In the genomic region with DNA sequence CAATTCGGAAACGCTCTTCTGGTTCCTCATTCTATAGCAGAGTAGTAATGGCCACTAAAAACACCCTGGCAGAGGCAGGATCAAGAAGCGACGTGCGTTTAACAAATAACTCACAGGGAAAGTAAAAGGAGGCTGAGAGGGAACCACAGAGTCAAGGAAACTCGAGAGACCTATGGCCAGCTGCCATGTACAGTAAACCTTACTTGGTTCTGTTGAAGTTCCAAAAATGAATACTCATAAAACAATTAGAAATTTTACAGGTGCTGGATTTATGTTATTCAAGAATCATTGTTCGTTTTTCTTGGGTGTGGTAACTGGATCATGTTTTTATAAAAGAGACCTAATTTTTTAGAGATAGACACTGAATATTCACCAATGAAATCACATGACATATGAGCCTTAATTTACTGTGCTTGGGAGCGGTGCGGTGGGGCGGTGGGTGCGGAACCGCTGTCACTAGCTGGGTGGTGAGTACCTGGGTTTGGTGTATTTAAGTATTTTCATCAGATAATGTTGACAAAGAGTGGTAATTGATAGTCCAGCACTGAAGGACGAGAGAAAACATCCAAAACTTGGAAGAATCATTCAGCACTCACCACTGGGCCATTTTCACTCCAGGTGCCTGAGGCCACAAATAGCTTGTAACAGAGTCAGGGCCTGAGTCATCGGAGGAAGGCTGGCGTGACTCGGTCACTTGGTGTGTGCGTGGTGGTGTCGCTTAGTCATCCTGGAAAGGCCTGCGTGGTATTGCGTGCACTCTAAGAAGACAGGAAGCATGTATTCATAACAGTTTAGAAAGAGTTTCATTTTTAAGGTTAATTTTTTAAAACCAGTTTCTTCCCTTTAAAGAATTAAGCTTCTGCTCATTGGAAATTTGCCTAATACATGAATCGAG, we compare ENCODE assay signal across 1 cellular context.
TF ChIP-seq lines count a peak whose summit lies in the region.

No MANE protein-coding gene starts in this region.

TF ChIP-seq in K562, 482 proteins besides CTCF, POLR2A, EP300 and RAD21 (continued from another document and continues in another):
- peak; percentile 86 for TF ChIP-seq MAFK (IDR thresholded peaks at IDR 0.05; ENCODE audit: low read length)
- no peak for TF ChIP-seq RERE (CRISPR knock-in tag; IDR thresholded peaks at IDR 0.05; ENCODE audit: borderline replicate concordance)
- peak; percentile 61 to 64; a peak in 3 of 4 replicates for TF ChIP-seq NRF1 (conservative IDR thresholded peaks at IDR 0.05 in 1 of 2, IDR thresholded peaks at IDR 0.05 in 1 of 2)
- no peak for TF ChIP-seq SRSF1 (IDR thresholded peaks at IDR 0.05; ENCODE audit: low read depth, low read length)
- 0 out of 2 replicates have a peak, but pooled peaks have one; percentile 58 for TF ChIP-seq ZNF644 (tag; IDR thresholded peaks at IDR 0.05; ENCODE audit: low read depth)
- TF ChIP-seq U2AF1 (optimal IDR thresholded peaks at IDR 0.05; ENCODE audit: low read depth, low read length) = no peak
- peak; percentile 84 for TF ChIP-seq ATF7 (IDR thresholded peaks at IDR 0.05)
- no peak for TF ChIP-seq OTX1 (CRISPR knock-in tag; IDR thresholded peaks at IDR 0.05)
- TF ChIP-seq, protein P1, sequence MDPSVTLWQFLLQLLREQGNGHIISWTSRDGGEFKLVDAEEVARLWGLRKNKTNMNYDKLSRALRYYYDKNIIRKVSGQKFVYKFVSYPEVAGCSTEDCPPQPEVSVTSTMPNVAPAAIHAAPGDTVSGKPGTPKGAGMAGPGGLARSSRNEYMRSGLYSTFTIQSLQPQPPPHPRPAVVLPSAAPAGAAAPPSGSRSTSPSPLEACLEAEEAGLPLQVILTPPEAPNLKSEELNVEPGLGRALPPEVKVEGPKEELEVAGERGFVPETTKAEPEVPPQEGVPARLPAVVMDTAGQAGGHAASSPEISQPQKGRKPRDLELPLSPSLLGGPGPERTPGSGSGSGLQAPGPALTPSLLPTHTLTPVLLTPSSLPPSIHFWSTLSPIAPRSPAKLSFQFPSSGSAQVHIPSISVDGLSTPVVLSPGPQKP (CRISPR knock-in tag; IDR thresholded peaks at IDR 0.05) = no peak
- peak; percentile 79 for TF ChIP-seq ZNF766 (CRISPR knock-in tag; conservative IDR thresholded peaks at IDR 0.05)
- TF ChIP-seq MTA1 (IDR thresholded peaks at IDR 0.05; ENCODE audit: borderline replicate concordance) = peak; percentile 90
- no peak for TF ChIP-seq ZNF253 (CRISPR knock-in tag; conservative IDR thresholded peaks at IDR 0.05)
- no peak for TF ChIP-seq CCNT2 (IDR thresholded peaks at IDR 0.05; ENCODE audit: borderline replicate concordance, extremely low read depth, insufficient read length, low read depth, low read length)
- TF ChIP-seq, protein P2, sequence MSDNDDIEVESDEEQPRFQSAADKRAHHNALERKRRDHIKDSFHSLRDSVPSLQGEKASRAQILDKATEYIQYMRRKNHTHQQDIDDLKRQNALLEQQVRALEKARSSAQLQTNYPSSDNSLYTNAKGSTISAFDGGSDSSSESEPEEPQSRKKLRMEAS (CRISPR knock-in tag; IDR thresholded peaks at IDR 0.05) = peak; percentile 61
- peak; percentile 29 for TF ChIP-seq BRD9 (IDR thresholded peaks at IDR 0.05; ENCODE audit: low read depth, partially characterized antibody)
- peak; percentile 84; the same call in 1 of the 2 replicates for TF ChIP-seq L3MBTL2 (IDR thresholded peaks at IDR 0.05)
- TF ChIP-seq TRIM24 (IDR thresholded peaks at IDR 0.05) = peak; percentile 40 to 66; a peak in 2 of 4 replicates
- TF ChIP-seq SMARCB1 (IDR thresholded peaks at IDR 0.05; ENCODE audit: insufficient read length, low read depth) = peak; percentile 66
- TF ChIP-seq, protein P3, sequence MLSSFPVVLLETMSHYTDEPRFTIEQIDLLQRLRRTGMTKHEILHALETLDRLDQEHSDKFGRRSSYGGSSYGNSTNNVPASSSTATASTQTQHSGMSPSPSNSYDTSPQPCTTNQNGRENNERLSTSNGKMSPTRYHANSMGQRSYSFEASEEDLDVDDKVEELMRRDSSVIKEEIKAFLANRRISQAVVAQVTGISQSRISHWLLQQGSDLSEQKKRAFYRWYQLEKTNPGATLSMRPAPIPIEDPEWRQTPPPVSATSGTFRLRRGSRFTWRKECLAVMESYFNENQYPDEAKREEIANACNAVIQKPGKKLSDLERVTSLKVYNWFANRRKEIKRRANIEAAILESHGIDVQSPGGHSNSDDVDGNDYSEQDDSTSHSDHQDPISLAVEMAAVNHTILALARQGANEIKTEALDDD (IDR thresholded peaks at IDR 0.05) = peak; percentile 58; the same call in 1 of the 2 replicates
- no peak for TF ChIP-seq NONO (IDR thresholded peaks at IDR 0.05; ENCODE audit: low read depth in 2 of 2, low read length in 1 of 2)
- no peak for TF ChIP-seq ZNF263 (CRISPR knock-in tag; IDR thresholded peaks at IDR 0.05; ENCODE audit: borderline replicate concordance)
- peak in 1 of 2 experiments; percentile 53; a peak in 1 of 4 replicates for TF ChIP-seq ARNT (IDR thresholded peaks at IDR 0.05)
- TF ChIP-seq, protein P4, sequence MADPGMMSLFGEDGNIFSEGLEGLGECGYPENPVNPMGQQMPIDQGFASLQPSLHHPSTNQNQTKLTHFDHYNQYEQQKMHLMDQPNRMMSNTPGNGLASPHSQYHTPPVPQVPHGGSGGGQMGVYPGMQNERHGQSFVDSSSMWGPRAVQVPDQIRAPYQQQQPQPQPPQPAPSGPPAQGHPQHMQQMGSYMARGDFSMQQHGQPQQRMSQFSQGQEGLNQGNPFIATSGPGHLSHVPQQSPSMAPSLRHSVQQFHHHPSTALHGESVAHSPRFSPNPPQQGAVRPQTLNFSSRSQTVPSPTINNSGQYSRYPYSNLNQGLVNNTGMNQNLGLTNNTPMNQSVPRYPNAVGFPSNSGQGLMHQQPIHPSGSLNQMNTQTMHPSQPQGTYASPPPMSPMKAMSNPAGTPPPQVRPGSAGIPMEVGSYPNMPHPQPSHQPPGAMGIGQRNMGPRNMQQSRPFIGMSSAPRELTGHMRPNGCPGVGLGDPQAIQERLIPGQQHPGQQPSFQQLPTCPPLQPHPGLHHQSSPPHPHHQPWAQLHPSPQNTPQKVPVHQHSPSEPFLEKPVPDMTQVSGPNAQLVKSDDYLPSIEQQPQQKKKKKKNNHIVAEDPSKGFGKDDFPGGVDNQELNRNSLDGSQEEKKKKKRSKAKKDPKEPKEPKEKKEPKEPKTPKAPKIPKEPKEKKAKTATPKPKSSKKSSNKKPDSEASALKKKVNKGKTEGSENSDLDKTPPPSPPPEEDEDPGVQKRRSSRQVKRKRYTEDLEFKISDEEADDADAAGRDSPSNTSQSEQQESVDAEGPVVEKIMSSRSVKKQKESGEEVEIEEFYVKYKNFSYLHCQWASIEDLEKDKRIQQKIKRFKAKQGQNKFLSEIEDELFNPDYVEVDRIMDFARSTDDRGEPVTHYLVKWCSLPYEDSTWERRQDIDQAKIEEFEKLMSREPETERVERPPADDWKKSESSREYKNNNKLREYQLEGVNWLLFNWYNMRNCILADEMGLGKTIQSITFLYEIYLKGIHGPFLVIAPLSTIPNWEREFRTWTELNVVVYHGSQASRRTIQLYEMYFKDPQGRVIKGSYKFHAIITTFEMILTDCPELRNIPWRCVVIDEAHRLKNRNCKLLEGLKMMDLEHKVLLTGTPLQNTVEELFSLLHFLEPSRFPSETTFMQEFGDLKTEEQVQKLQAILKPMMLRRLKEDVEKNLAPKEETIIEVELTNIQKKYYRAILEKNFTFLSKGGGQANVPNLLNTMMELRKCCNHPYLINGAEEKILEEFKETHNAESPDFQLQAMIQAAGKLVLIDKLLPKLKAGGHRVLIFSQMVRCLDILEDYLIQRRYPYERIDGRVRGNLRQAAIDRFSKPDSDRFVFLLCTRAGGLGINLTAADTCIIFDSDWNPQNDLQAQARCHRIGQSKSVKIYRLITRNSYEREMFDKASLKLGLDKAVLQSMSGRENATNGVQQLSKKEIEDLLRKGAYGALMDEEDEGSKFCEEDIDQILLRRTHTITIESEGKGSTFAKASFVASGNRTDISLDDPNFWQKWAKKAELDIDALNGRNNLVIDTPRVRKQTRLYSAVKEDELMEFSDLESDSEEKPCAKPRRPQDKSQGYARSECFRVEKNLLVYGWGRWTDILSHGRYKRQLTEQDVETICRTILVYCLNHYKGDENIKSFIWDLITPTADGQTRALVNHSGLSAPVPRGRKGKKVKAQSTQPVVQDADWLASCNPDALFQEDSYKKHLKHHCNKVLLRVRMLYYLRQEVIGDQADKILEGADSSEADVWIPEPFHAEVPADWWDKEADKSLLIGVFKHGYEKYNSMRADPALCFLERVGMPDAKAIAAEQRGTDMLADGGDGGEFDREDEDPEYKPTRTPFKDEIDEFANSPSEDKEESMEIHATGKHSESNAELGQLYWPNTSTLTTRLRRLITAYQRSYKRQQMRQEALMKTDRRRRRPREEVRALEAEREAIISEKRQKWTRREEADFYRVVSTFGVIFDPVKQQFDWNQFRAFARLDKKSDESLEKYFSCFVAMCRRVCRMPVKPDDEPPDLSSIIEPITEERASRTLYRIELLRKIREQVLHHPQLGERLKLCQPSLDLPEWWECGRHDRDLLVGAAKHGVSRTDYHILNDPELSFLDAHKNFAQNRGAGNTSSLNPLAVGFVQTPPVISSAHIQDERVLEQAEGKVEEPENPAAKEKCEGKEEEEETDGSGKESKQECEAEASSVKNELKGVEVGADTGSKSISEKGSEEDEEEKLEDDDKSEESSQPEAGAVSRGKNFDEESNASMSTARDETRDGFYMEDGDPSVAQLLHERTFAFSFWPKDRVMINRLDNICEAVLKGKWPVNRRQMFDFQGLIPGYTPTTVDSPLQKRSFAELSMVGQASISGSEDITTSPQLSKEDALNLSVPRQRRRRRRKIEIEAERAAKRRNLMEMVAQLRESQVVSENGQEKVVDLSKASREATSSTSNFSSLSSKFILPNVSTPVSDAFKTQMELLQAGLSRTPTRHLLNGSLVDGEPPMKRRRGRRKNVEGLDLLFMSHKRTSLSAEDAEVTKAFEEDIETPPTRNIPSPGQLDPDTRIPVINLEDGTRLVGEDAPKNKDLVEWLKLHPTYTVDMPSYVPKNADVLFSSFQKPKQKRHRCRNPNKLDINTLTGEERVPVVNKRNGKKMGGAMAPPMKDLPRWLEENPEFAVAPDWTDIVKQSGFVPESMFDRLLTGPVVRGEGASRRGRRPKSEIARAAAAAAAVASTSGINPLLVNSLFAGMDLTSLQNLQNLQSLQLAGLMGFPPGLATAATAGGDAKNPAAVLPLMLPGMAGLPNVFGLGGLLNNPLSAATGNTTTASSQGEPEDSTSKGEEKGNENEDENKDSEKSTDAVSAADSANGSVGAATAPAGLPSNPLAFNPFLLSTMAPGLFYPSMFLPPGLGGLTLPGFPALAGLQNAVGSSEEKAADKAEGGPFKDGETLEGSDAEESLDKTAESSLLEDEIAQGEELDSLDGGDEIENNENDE (IDR thresholded peaks at IDR 0.05; ENCODE audit: low read depth, low read length) = no peak
- TF ChIP-seq NCOA1 (IDR thresholded peaks at IDR 0.05; ENCODE audit: low read depth) = peak; percentile 19; the same call in 1 of the 2 replicates
- peak; percentile 59; the same call in 1 of the 2 replicates for TF ChIP-seq HDAC2 (IDR thresholded peaks at IDR 0.05)
- TF ChIP-seq ATF4 (CRISPR knock-in tag; IDR thresholded peaks at IDR 0.05) = 0 out of 2 replicates have a peak, but pooled peaks have one; percentile 25
- TF ChIP-seq CREB1 (IDR thresholded peaks at IDR 0.05) = peak; percentile 36; the same call in 1 of the 2 replicates
- no peak for TF ChIP-seq CREB1 (CRISPR knock-in tag; IDR thresholded peaks at IDR 0.05)
- peak; percentile 91 for TF ChIP-seq DPF2 (IDR thresholded peaks at IDR 0.05)
- TF ChIP-seq NEUROD1 (IDR thresholded peaks at IDR 0.05; ENCODE audit: borderline replicate concordance, low read depth, low read length, partially characterized antibody) = peak; percentile 56
- TF ChIP-seq DMBX1 (CRISPR knock-in tag; IDR thresholded peaks at IDR 0.05; ENCODE audit: borderline replicate concordance) = peak; percentile 67; the same call in 1 of the 2 replicates
- no peak for TF ChIP-seq RCOR1 (IDR thresholded peaks at IDR 0.05; ENCODE audit: borderline replicate concordance in 1 of 2, low read depth in 2 of 2, low read length in 2 of 2)
- no peak for TF ChIP-seq HNRNPL (IDR thresholded peaks at IDR 0.05; ENCODE audit: low read depth, low read length)
- 0 out of 2 replicates have a peak, but pooled peaks have one; percentile 42 for TF ChIP-seq JUNB (CRISPR knock-in tag; conservative IDR thresholded peaks at IDR 0.05)
- no peak for TF ChIP-seq ZNF124 (CRISPR knock-in tag; IDR thresholded peaks at IDR 0.05)
- peak; percentile 39 for TF ChIP-seq ELF1 (tag; IDR thresholded peaks at IDR 0.05)
- TF ChIP-seq KDM5B (IDR thresholded peaks at IDR 0.05; ENCODE audit: insufficient replicate concordance, low read depth, low read length) = peak; percentile 32
- TF ChIP-seq EGR1 (conservative IDR thresholded peaks at IDR 0.05) = peak; percentile 55; the same call in 1 of the 2 replicates
- peak; percentile 77 for TF ChIP-seq ZEB2 (IDR thresholded peaks at IDR 0.05)
